Comparison of ENCODE assay signal across 2 cellular contexts in genomic region chr4:26509681-26510333, GRCh38.
TF ChIP-seq lines count a peak whose summit lies in the region.

No MANE protein-coding gene starts in this region.

TF ChIP-seq in SK-N-SH treated with all-trans-retinoic acid at 6 μM for 48 hours, 23 proteins besides CTCF, POLR2A, EP300 and RAD21 (continued from another document):
- no peak for TF ChIP-seq PATZ1 (CRISPR knock-in tag; IDR thresholded peaks at IDR 0.05; ENCODE audit: borderline replicate concordance)
- no peak for TF ChIP-seq OSR1 (CRISPR knock-in tag; IDR thresholded peaks at IDR 0.05)
- TF ChIP-seq TOX (CRISPR knock-in tag; IDR thresholded peaks at IDR 0.05; ENCODE audit: borderline replicate concordance) = no peak
- no peak for TF ChIP-seq ISL1 (CRISPR knock-in tag; IDR thresholded peaks at IDR 0.05)

TF ChIP-seq in SK-N-SH, 30 proteins besides CTCF, POLR2A, EP300 and RAD21 (continued from another document):
- TF ChIP-seq REST (IDR thresholded peaks at IDR 0.05; ENCODE audit: low read depth, low read length) = no peak
- no peak for TF ChIP-seq MXI1 (IDR thresholded peaks at IDR 0.05; ENCODE audit: low read depth, low read length)
- no peak for TF ChIP-seq NRF1 (IDR thresholded peaks at IDR 0.05; ENCODE audit: low read depth, low read length)
- no peak for TF ChIP-seq ELF1 (IDR thresholded peaks at IDR 0.05)
- no peak for TF ChIP-seq FOXM1 (IDR thresholded peaks at IDR 0.05; ENCODE audit: low read depth)
TF ChIP-seq in SK-N-SH: peak in this region for 0.
